In genomic region chr3:32443471-32443870, GRCh38 we compare ENCODE assay signal across 11 cellular contexts. TPM values are rescaled to one million over a fixed set of nuclear protein-coding genes. Genes with fewer than 3 reads are reported as not detected.
A peak's percentile ranks its signal among the peaks of the same experiment; 100 is the strongest.
DNase-seq lines count a peak whose midpoint lies in the region; ATAC-seq and TF ChIP-seq lines count a peak whose summit lies in the region.
"Had no signal": no experiment of that assay in that cellular context is flagged by ENCODE, and none has a peak within 500 bp of the region (broad histone marks: within the 10 kb centered on the region; RNA-seq: fewer than 3 reads in every experiment).

No MANE protein-coding gene starts in this region.

- no peak for TF ChIP-seq CTCF in HCT116 (IDR thresholded peaks at IDR 0.05 in 2 of 3, conservative IDR thresholded peaks at IDR 0.05 in 1 of 3; ENCODE audit: borderline replicate concordance in 1 of 3, insufficient read depth in 1 of 3, low read depth in 2 of 3, low read length in 2 of 3)

- no peak overlapping the region for H3K9ac ChIP-seq in HCT116 (ENCODE audit: low read length)

- H3K4me3 Mint-ChIP-seq in activated naive CD8-positive, alpha-beta T cell treated with anti-CD3 and anti-CD28 coated beads for 36 hours: no peak overlapping the region

- RAD21 ChIA-PET in HCT116 (lab: Charles Lee; ENCODE audit: low non-redundant PET in 1 of 2, low total read pairs in 2 of 2, uncharacterized antibody in 2 of 2, unreplicated experiment in 2 of 2): no interaction called here

- H2AFZ ChIP-seq in ACC112 (ENCODE audit: low read length, unreplicated experiment) (no peak overlapping the region), HCT116 (ENCODE audit: low read depth, low read length, poor library complexity, severe bottlenecking) (no peak overlapping the region)

- peak overlapping the region; percentile 82 for H3K27ac Mint-ChIP-seq in activated naive CD8-positive, alpha-beta T cell treated with anti-CD3 and anti-CD28 coated beads for 36 hours

- H3K4me2 ChIP-seq in HCT116 (ENCODE audit: low read length): peak overlapping the region; percentile 44

- POLR2A ChIA-PET in HCT116 (lab: Charles Lee): no interaction called here

- TF ChIP-seq POLR2A in HCT116 (IDR thresholded peaks at IDR 0.05; ENCODE audit: borderline replicate concordance, extremely low read depth, insufficient read depth, insufficient read length): no peak

- peak; percentile 69 for ATAC-seq in HCT116

- peaks cover 14% of the 10 kb centered on the region for H3K4me1 ChIP-seq in ACC112 (ENCODE audit: control insufficient read depth, insufficient read depth, low read length, unreplicated experiment)
- H3K4me1 ChIP-seq in HCT116 (ENCODE audit: control insufficient read depth in 1 of 2, insufficient read depth in 2 of 2, low read length in 2 of 2): peaks cover 2 to 57% of the 10 kb centered on the region in 2 experiments; a peak in 2 of 4 replicates

- no peaks in the 10 kb centered on the region for H3K9me2 ChIP-seq in HCT116 (ENCODE audit: insufficient read depth)

- H3K9me3 ChIP-seq in HCT116 (ENCODE audit: control insufficient read depth in 1 of 2, insufficient read depth in 1 of 2, low read depth in 1 of 2, low read length in 2 of 2): no peaks in the 10 kb centered on the region
- H3K9me3 ChIP-seq: esophagus squamous epithelium had no signal

- H3K27ac ChIP-seq in ACC112 (ENCODE audit: low read depth, low read length) (peak overlapping the region; percentile 66), HCT116 (ENCODE audit: low read depth, low read length) (peak overlapping the region; percentile 3; the same call in 1 of the 2 replicates)
- H3K27ac ChIP-seq: esophagus squamous epithelium had no signal

- peak; percentile 46 for DNase-seq in HCT116 (ENCODE audit: low read depth, low spot score)
- DNase-seq in activated naive CD8-positive, alpha-beta T cell treated with anti-CD3 and anti-CD28 coated beads for 36 hours: no peak
- DNase-seq in glomerular visceral epithelial cell (ENCODE audit: extremely low spot score): peak; percentile 23
- DNase-seq in HT-29 (ENCODE audit: low spot score): no peak
- DNase-seq in ureter (ENCODE audit: low spot score): no peak
- no peak for DNase-seq in NCI-H82 treated with DMSO at 0.1 percent for 48 hours (lab: John Stamatoyannopoulos, UW; ENCODE audit: unreplicated experiment)
- no peak for DNase-seq in NCI-H1436 treated with DMSO at 0.1 percent for 48 hours (lab: John Stamatoyannopoulos, UW)
- DNase-seq: C1 segment of cervical spinal cord, esophagus squamous epithelium, NCI-H774 had no signal

- CTCF ChIA-PET in HCT116 (lab: Charles Lee): no interaction called here

- no TSS peak for BruUV-seq in HCT116 (replicated peaks; lab: Mats Ljungman, UMichigan)

- no peak overlapping the region for H3K4me3 ChIP-seq in ACC112 (ENCODE audit: low read depth, low read length)
- H3K4me3 ChIP-seq in HCT116 (replicated peaks in 1 of 2; ENCODE audit: low read depth in 1 of 2, low read length in 2 of 2): no peak overlapping the region
- H3K4me3 ChIP-seq: esophagus squamous epithelium had no signal

- H3K36me3 ChIP-seq in ACC112 (ENCODE audit: insufficient read depth, low read length) (peaks cover 4% of the 10 kb centered on the region; the same call in 1 of the 2 replicates), HCT116 (ENCODE audit: control insufficient read depth in 1 of 2, insufficient read depth in 2 of 2, low read length in 2 of 2) (peaks cover 0 to 18% of the 10 kb centered on the region in 2 experiments; a peak in 2 of 4 replicates)

- H3K27me3 Mint-ChIP-seq in activated naive CD8-positive, alpha-beta T cell treated with anti-CD3 and anti-CD28 coated beads for 36 hours: no peaks in the 10 kb centered on the region

- TF ChIP-seq RAD21 in HCT116 (IDR thresholded peaks at IDR 0.05; ENCODE audit: low read depth): peak; percentile 20; the same call in 1 of the 2 replicates

- peaks cover 66% of the 10 kb centered on the region for H3K4me1 Mint-ChIP-seq in activated naive CD8-positive, alpha-beta T cell treated with anti-CD3 and anti-CD28 coated beads for 36 hours

- H4K20me1 ChIP-seq in HCT116 (ENCODE audit: insufficient read depth): peaks cover 9% of the 10 kb centered on the region; the same call in 1 of the 2 replicates

- intact Hi-C loops in HCT116 (cut with micrococcal nuclease): no loop called here

- peaks cover 60% of the 10 kb centered on the region for H3K36me3 Mint-ChIP-seq in activated naive CD8-positive, alpha-beta T cell treated with anti-CD3 and anti-CD28 coated beads for 36 hours

- peaks cover 5% of the 10 kb centered on the region for H3K9me3 Mint-ChIP-seq in activated naive CD8-positive, alpha-beta T cell treated with anti-CD3 and anti-CD28 coated beads for 36 hours

- H3K79me2 ChIP-seq in ACC112 (ENCODE audit: control insufficient read depth, insufficient read depth, low read length, unreplicated experiment) (peaks cover 7% of the 10 kb centered on the region), HCT116 (ENCODE audit: insufficient read depth, low read length) (peaks cover 89% of the 10 kb centered on the region)

- H3K27me3 ChIP-seq in ACC112 (ENCODE audit: insufficient read depth, low read length): no peaks in the 10 kb centered on the region
- no peaks in the 10 kb centered on the region for H3K27me3 ChIP-seq in HCT116 (ENCODE audit: insufficient read depth, low read length)

TF ChIP-seq in HCT116, 20 proteins besides CTCF, POLR2A, EP300 and RAD21:
- TF ChIP-seq MAX (IDR thresholded peaks at IDR 0.05) (peak; percentile 45), SP1 (IDR thresholded peaks at IDR 0.05; ENCODE audit: low read depth) (peak; percentile 70), CEBPB (IDR thresholded peaks at IDR 0.05; ENCODE audit: low read depth) (peak; percentile 83), EGR1 (IDR thresholded peaks at IDR 0.05; ENCODE audit: low read depth) (no peak), FOSL1 (IDR thresholded peaks at IDR 0.05; ENCODE audit: low read depth) (peak; percentile 75), SRF (IDR thresholded peaks at IDR 0.05; ENCODE audit: low read depth) (peak; percentile 52; the same call in 1 of the 2 replicates), JUND (IDR thresholded peaks at IDR 0.05) (peak; percentile 71), ZFX (IDR thresholded peaks at IDR 0.05) (no peak), ATF3 (IDR thresholded peaks at IDR 0.05) (no peak), SIN3A (IDR thresholded peaks at IDR 0.05; ENCODE audit: low read depth) (peak; percentile 46; the same call in 1 of the 2 replicates), ELF1 (IDR thresholded peaks at IDR 0.05; ENCODE audit: borderline replicate concordance, low read depth) (no peak; the same call in 1 of the 2 replicates)

RNA-seq across cellular contexts. Expression of gene CMTM7, which starts 51.8 kb away (rescaled TPM):
- total RNA-seq in HCT116 (2021; ENCODE audit: unreplicated experiment) (62.6 TPM), ureter (72.2 TPM)
- polyA plus RNA-seq in HCT116 (2012): 86.2 and 89.9 TPM in 2 replicates
- total RNA-seq in activated naive CD8-positive, alpha-beta T cell treated with anti-CD3 and anti-CD28 coated beads for 36 hours: 10 to 100 TPM; 39.2 to 39.8 TPM
- 20.2 and 30.7 TPM in 2 replicates for total RNA-seq in HT-29 (2014; rRNA removed; shearing (Covaris generic))

RNA-seq across cellular contexts. Expression of gene CMTM6, which starts 59.2 kb away (rescaled TPM):
- 41.1 TPM for total RNA-seq in HCT116 (2021; ENCODE audit: unreplicated experiment)
- 11.7 and 16.1 TPM in 2 replicates for polyA plus RNA-seq in HCT116 (2012)
- total RNA-seq in activated naive CD8-positive, alpha-beta T cell treated with anti-CD3 and anti-CD28 coated beads for 36 hours: 10 to 100 TPM; 51.5 to 52.7 TPM
- 38.6 and 44.1 TPM in 2 replicates for total RNA-seq in HT-29 (2014; rRNA removed; shearing (Covaris generic))
- 72.5 TPM for total RNA-seq in ureter

Comparison
In these comparisons a context has a peak if more than half of its experiments do, and no peak if none do; other contexts are left out.
1. DNase-seq: peak in HCT116 (single experiment) and glomerular visceral epithelial cell (single experiment); none in activated naive CD8-positive, alpha-beta T cell treated with anti-CD3 and anti-CD28 coated beads for 36 hours (single experiment), HT-29 (single experiment), ureter (single experiment), NCI-H82 treated with DMSO at 0.1 percent for 48 hours (single experiment) and NCI-H1436 treated with DMSO at 0.1 percent for 48 hours (single experiment).